11 cellular contexts compared by ENCODE assay signal in the genomic region with DNA sequence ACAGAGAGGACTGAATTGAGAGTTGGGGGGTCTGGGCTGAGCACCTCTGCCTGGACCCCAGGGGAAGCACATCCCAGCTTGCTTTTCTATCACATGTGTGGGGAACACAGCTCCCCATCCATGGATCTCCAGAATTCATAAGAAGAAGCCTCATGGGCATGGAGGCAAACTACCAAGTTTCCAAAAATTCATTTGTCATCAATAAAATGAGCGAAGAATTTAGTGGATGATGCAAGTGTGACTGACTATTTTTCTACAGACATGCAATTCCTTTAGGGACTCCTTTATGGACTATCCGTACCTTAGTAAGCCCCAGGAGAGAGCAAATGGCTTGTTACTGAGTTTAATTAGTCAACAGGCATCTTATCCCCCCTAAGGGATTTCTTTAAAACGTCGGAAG.
"Had no signal": no experiment of that assay in that cellular context is flagged by ENCODE, and none has a peak within 500 bp of the region (broad histone marks: within the 10 kb centered on the region; RNA-seq: fewer than 3 reads in every experiment).

No MANE protein-coding gene starts in this region.

- DNase-seq: GM23248, GOT3, H7, H9, HCEC 1CT, HFFc6 had no signal

- H2AFZ ChIP-seq: GM23248, GM23338 had no signal

- H3K9me3 ChIP-seq: HAP-1 had no signal

- H3K4me1 ChIP-seq: HAP-1 had no signal

- H3K9ac ChIP-seq: GM23248 had no signal

- H3K36me3 ChIP-seq: HAP-1 had no signal

- H3K4me3 ChIP-seq: GM23248, GM23338, HAP-1 had no signal

- ATAC-seq: GM23338, HCT116 had no signal

- H3K27ac ChIP-seq: GM23248 had no signal

- FAIRE-seq: H1, H54 had no signal

- H3K4me2 ChIP-seq: GM23338 had no signal
